ENCODE assay signal across 8 cellular contexts in the genomic region with DNA sequence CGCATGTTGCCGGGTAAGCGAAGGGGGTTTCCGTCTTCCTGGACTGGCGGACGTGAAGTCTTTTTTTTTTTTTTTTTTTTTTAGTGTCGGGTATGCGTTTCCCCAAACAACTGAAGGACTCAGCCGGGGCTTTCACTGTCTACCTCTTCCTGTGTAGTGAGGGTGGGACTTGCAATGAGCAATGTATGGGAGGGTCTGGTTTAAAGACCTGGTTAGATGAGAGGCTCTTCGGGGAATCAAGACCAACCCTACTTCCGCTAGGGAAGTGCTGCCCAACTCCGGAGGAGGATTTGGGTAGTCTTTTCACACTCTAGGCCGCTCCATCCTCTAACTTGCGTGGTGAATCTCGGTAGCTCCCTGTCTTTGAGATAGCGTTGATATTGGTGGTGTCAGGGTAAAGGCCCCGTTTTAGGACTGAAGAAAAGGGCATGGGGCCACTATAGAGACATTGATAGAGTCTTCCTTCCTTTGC. TPM values are rescaled to one million over a fixed set of nuclear protein-coding genes. Genes with fewer than 3 reads are reported as not detected.
DNase-seq lines count a peak whose midpoint lies in the region; ATAC-seq and TF ChIP-seq lines count a peak whose summit lies in the region.

No MANE protein-coding gene starts in this region.

- ATAC-seq in HG02840 (IDR thresholded peaks at IDR 0.05; ENCODE audit: low FRiP score, unreplicated experiment) = peak; percentile 46
- ATAC-seq in activated CD4-positive, CD25-positive, alpha-beta regulatory T cell treated with anti-CD3 and anti-CD28 coated beads, Interleukin-2, amount 50 U/mL, for 24 hours = peak; percentile 64 to 72

- no peak for TF ChIP-seq POLR2A in lower leg skin (IDR thresholded peaks at IDR 0.05)

- intact Hi-C loops in lower leg skin (cut with DNase I; ENCODE audit: low total_unique reads) = no loop called here

- H3K4me3 ChIP-seq in lower leg skin (ENCODE audit: low read depth, poor library complexity, severe bottlenecking) = peak overlapping the region; percentile 99

- DNase-seq in activated CD4-positive, CD25-positive, alpha-beta regulatory T cell (lab: John Stamatoyannopoulos, UW) = peak; percentile 28 to 43 (median 40)
- DNase-seq in activated CD4-positive, CD25-positive, alpha-beta regulatory T cell treated with anti-CD3 and anti-CD28 coated beads, Interleukin-2, amount 50 U/mL, for 72 hours = no peak
- DNase-seq in NCI-H2081 (lab: John Stamatoyannopoulos, UW) = peak; percentile 57 to 70
- peak; percentile 33 for DNase-seq in dedifferentiated amniotic fluid mesenchymal stem cell (ENCODE audit: extremely low spot score)
- DNase-seq in lower leg skin (ENCODE audit: low spot score in 2 of 2) = peak in 1 of 2 donors; percentile 22
- DNase-seq in stimulated activated CD8-positive, alpha-beta memory T cell treated with anti-CD3 and anti-CD28 coated beads, Interleukin-12 subunit alpha, Interleukin-12 subunit beta, amount 100 ng/mL, for 4 hours (ENCODE audit: low read depth) = peak; percentile 56

- 0% methylated on average over 17 of the region's 17 CpGs for WGBS in lower leg skin, 2 donors

- TF ChIP-seq CTCF in lower leg skin (IDR thresholded peaks at IDR 0.05) = no peak

RNA-seq across cellular contexts. Expression of gene PRRC2C, which starts 0.8 kb away (rescaled TPM):
- total RNA-seq in lower leg skin = 10 to 100 TPM; 68.6 to 93.4 (median 83.1) TPM
